In the genomic region with DNA sequence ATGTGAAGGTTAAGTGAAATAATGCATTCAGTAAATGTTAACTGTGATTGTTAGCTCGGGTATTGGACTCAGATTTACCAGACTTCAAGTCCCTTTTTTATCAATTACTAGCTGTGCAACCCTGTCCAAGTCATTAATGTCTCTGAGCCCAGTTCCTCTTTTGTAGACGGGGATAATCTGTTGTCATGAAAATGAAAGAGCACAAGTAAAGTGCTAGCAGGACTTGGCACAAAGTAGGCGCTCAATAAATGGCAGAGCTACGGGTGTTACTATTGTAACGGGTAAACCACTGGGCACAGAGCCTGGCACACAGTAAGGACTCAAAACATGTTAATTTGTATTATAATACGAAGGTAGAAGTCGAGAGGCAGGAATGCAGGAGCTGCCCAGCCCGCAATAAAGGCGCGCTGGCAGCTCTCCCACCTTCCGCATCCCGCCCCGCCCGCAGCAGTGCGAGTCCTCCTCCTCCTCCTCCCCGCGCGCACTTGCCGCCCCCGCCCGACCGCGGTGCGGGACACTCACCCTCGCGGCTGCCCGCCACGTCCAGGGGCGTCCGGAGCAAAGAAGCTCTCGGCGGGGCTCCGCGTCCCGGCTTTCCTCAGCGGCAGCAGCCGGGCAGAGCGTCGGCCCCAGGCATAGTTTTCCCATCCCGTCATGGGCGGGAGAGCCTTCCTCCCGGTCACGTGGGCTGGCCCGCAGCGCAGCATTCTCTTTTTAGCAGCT, we compare ENCODE assay signal across 8 cellular contexts. TPM values are rescaled to one million over a fixed set of nuclear protein-coding genes. Genes with fewer than 3 reads are reported as not detected.
DNase-seq lines count a peak whose midpoint lies in the region; ATAC-seq and TF ChIP-seq lines count a peak whose summit lies in the region.

Gene C1QTNF2, minus strand, starts transcription at position 637 of the 723 bp plus-strand sequence. CDS start 15,615 bp downstream, outside the sequence.

- H3K27me3 Mint-ChIP-seq in activated T-cell treated with anti-CD3 and anti-CD28 coated beads, Interleukin-2, amount 50 U/mL, for 4 hours (ENCODE audit: low read depth) = peaks cover 64% of the 10 kb centered on the region
- H3K27me3 Mint-ChIP-seq in naive thymus-derived CD4-positive, alpha-beta T cell = peaks cover 72 to 78% (median 77%) of the 10 kb centered on the region in 5 donors

- no peak within 1 kb of the TSS for H3K27ac ChIP-seq in HL-60 (replicated peaks)
- H3K27ac ChIP-seq in naive thymus-derived CD4-positive, alpha-beta T cell (ENCODE audit: low read depth, low read length) = no peak within 1 kb of the TSS
- peak within 1 kb of the TSS; percentile 60 for H3K27ac ChIP-seq in vagina

- intact Hi-C loops in naive thymus-derived CD4-positive, alpha-beta T cell (cut with micrococcal nuclease) = no loop called here
- intact Hi-C loops in vagina (cut with DNase I) = no loop called here

- peaks cover 9% of the 10 kb centered on the region for H3K4me1 Mint-ChIP-seq in activated T-cell treated with anti-CD3 and anti-CD28 coated beads, Interleukin-2, amount 50 U/mL, for 4 hours (ENCODE audit: low read depth)
- peaks cover 6 to 20% (median 17%) of the 10 kb centered on the region in 7 donors for H3K4me1 Mint-ChIP-seq in naive thymus-derived CD4-positive, alpha-beta T cell

- H3K27ac Mint-ChIP-seq in naive thymus-derived CD4-positive, alpha-beta T cell = peak within 1 kb of the TSS in 1 of 9 donors; percentile 12

- no peaks in the 10 kb centered on the region for H3K9me3 ChIP-seq in naive thymus-derived CD4-positive, alpha-beta T cell (ENCODE audit: control insufficient read depth in 2 of 3, low read length in 3 of 3)
- H3K9me3 ChIP-seq in vagina = no peaks in the 10 kb centered on the region

- TF ChIP-seq CTCF in HL-60 (IDR thresholded peaks at IDR 0.05; ENCODE audit: insufficient read depth, low read length) (no peak), vagina (IDR thresholded peaks at IDR 0.05) (no peak)

- peaks cover 0 to 5% of the 10 kb centered on the region in 2 donors for H3K4me1 ChIP-seq in naive thymus-derived CD4-positive, alpha-beta T cell (ENCODE audit: control insufficient read depth in 2 of 2, insufficient read depth in 2 of 2, low read length in 2 of 2)
- H3K4me1 ChIP-seq in vagina = peaks cover 13% of the 10 kb centered on the region

- ATAC-seq in activated T-cell treated with anti-CD3 and anti-CD28 coated beads, Interleukin-2, amount 50 U/mL, for 4 hours = peak in 1 of 2 donors; percentile 54
- ATAC-seq in naive thymus-derived CD4-positive, alpha-beta T cell = peak; percentile 27

- TF ChIP-seq POLR2A in vagina (IDR thresholded peaks at IDR 0.05) = no peak

- H3K4me3 Mint-ChIP-seq in activated T-cell treated with anti-CD3 and anti-CD28 coated beads, Interleukin-2, amount 50 U/mL, for 4 hours = peak within 1 kb of the TSS; percentile 47
- H3K4me3 Mint-ChIP-seq in naive thymus-derived CD4-positive, alpha-beta T cell = peak within 1 kb of the TSS; percentile 63 to 81 (median 66)

- peak; percentile 71 for DNase-seq in ELF-1 (ENCODE audit: low read depth, low spot score)
- peak in 1 of 2 experiments; percentile 9 for DNase-seq in HL-60 (ENCODE audit: low read depth in 1 of 2, low spot score in 1 of 2)
- DNase-seq in activated T-cell treated with anti-CD3 and anti-CD28 coated beads, Interleukin-2, amount 50 U/mL, for 4 hours = no peak
- peak; percentile 67 for DNase-seq in fibroblast of peridontal ligament (ENCODE audit: extremely low read depth)
- peak in 1 of 9 donors; percentile 26 for DNase-seq in naive thymus-derived CD4-positive, alpha-beta T cell
- no peak for DNase-seq in vagina (ENCODE audit: extremely low spot score in 2 of 2)
- no peak for DNase-seq in NCI-H2107 (lab: John Stamatoyannopoulos, UW)
- DNase-seq in central memory CD4-positive, alpha-beta T cell = no peak

- POLR2A ChIA-PET in naive thymus-derived CD4-positive, alpha-beta T cell (lab: Charles Lee) = no interaction called here

- peaks cover 35% of the 10 kb centered on the region for H3K27me3 ChIP-seq in HL-60 (ENCODE audit: insufficient read depth, poor library complexity, severe bottlenecking)
- peaks cover 0 to 23% of the 10 kb centered on the region in 2 donors for H3K27me3 ChIP-seq in naive thymus-derived CD4-positive, alpha-beta T cell (ENCODE audit: control insufficient read depth in 2 of 2, insufficient read depth in 2 of 2, low read length in 2 of 2)
- H3K27me3 ChIP-seq in vagina = no peaks in the 10 kb centered on the region

- CTCF ChIA-PET in naive thymus-derived CD4-positive, alpha-beta T cell (lab: Charles Lee) = no interaction called here

- H3K4me3 ChIP-seq in HL-60 (replicated peaks; ENCODE audit: insufficient read depth, low read length) (peak within 1 kb of the TSS; percentile 48), vagina (peak within 1 kb of the TSS; percentile 57 to 84)
- H3K4me3 ChIP-seq in naive thymus-derived CD4-positive, alpha-beta T cell (ENCODE audit: low read length) = peak within 1 kb of the TSS; percentile 33

- H3K9me3 Mint-ChIP-seq in activated T-cell treated with anti-CD3 and anti-CD28 coated beads, Interleukin-2, amount 50 U/mL, for 4 hours = no peaks in the 10 kb centered on the region
- H3K9me3 Mint-ChIP-seq in naive thymus-derived CD4-positive, alpha-beta T cell = no peaks in the 10 kb centered on the region

- no peaks in the 10 kb centered on the region for H3K36me3 Mint-ChIP-seq in activated T-cell treated with anti-CD3 and anti-CD28 coated beads, Interleukin-2, amount 50 U/mL, for 4 hours (ENCODE audit: insufficient read depth)
- peaks cover 0 to 4% (median 0%) of the 10 kb centered on the region in 5 donors for H3K36me3 Mint-ChIP-seq in naive thymus-derived CD4-positive, alpha-beta T cell

- H3K36me3 ChIP-seq in naive thymus-derived CD4-positive, alpha-beta T cell (ENCODE audit: control insufficient read depth in 2 of 3, insufficient read depth in 3 of 3, low read length in 3 of 3) = no peaks in the 10 kb centered on the region
- H3K36me3 ChIP-seq in vagina = no peaks in the 10 kb centered on the region

RNA-seq across cellular contexts. Expression of gene C1QTNF2, which starts in this region (rescaled TPM):
- not detected for total RNA-seq in activated T-cell treated with anti-CD3 and anti-CD28 coated beads, Interleukin-2, amount 50 U/mL, for 4 hours
- total RNA-seq in naive thymus-derived CD4-positive, alpha-beta T cell = not detected
- polyA plus RNA-seq in naive thymus-derived CD4-positive, alpha-beta T cell = not detected
- total RNA-seq in vagina = 1.7 TPM

Comparison
In these comparisons a context has a peak if more than half of its experiments do, and no peak if none do; other contexts are left out.
1. Peak in ATAC-seq and H3K4me3 ChIP-seq in naive thymus-derived CD4-positive, alpha-beta T cell; RNA of the gene not detected or under 1 TPM.
2. DNase-seq: peak in ELF-1 (single experiment) and fibroblast of peridontal ligament (single experiment); none in activated T-cell treated with anti-CD3 and anti-CD28 coated beads, Interleukin-2, amount 50 U/mL, for 4 hours (single experiment), vagina (0 of 2), NCI-H2107 (single experiment) and central memory CD4-positive, alpha-beta T cell (single experiment).
3. Peak in every context shown above with its lines, with median percentiles within 50 percentile points of each other: H3K4me3 ChIP-seq.